In the genomic region with DNA sequence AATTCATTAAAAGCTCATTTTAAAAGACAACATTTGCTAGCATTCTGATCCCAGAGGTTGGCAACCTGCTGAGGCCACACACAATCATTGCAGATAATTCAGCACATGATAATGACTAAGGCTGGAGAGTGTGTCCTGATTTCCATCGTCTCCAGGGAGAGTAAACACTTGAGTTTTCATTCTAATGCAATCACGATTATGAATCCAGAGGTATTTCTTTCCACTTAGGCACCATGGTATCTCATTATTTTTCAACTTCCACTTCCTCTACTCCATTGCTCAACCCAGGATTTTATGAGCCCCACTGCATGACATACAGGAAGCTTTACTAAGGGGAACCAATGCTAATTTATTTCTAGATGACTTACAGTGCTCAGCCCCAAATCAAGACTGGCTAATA, we compare ENCODE assay signal across 19 cellular contexts.
A peak's percentile ranks its signal among the peaks of the same experiment; 100 is the strongest.
DNase-seq lines count a peak whose midpoint lies in the region; ATAC-seq and TF ChIP-seq lines count a peak whose summit lies in the region.
"Had no signal": no experiment of that assay in that cellular context is flagged by ENCODE, and none has a peak within 500 bp of the region (broad histone marks: within the 10 kb centered on the region; RNA-seq: fewer than 3 reads in every experiment).

No MANE protein-coding gene starts in this region.

- peaks cover 4% of the 10 kb centered on the region for H3K36me3 Mint-ChIP-seq in osteocyte (ENCODE audit: unreplicated experiment)
- peaks cover 2% of the 10 kb centered on the region for H3K36me3 Mint-ChIP-seq in T-helper 17 cell (ENCODE audit: low read depth)

- no peak overlapping the region for H3K27ac Mint-ChIP-seq in osteocyte (ENCODE audit: unreplicated experiment)
- no peak overlapping the region for H3K27ac Mint-ChIP-seq in T-helper 17 cell
- H3K27ac Mint-ChIP-seq: activated CD4-positive, alpha-beta T cell treated with anti-CD3 and anti-CD28 coated beads for 36 hours had no signal

- H3K4me2 ChIP-seq in GM23248 (ENCODE audit: unreplicated experiment), result no peak overlapping the region

- ATAC-seq in omental fat pad (ENCODE audit: low FRiP score), result peak; percentile 37
- no peak for ATAC-seq in T-helper 17 cell
- ATAC-seq: activated CD4-positive, alpha-beta T cell treated with anti-CD3 and anti-CD28 coated beads for 36 hours; foreskin keratinocyte had no signal

- H3K9me3 ChIP-seq in GM23248 (ENCODE audit: low read depth), result no peaks in the 10 kb centered on the region
- no peaks in the 10 kb centered on the region for H3K9me3 ChIP-seq in T-helper 17 cell (ENCODE audit: control insufficient read depth, low read length, poor library complexity, severe bottlenecking)
- H3K9me3 ChIP-seq: pancreas, tibial artery had no signal

- in situ Hi-C loops in GM23248 (cut with MboI), result no loop called here

- H3K79me2 ChIP-seq in GM23248 (ENCODE audit: insufficient read depth), result no peaks in the 10 kb centered on the region

- H3K4me3 Mint-ChIP-seq in osteocyte (ENCODE audit: unreplicated experiment) (no peak overlapping the region), T-helper 17 cell (no peak overlapping the region)
- H3K4me3 Mint-ChIP-seq: activated CD4-positive, alpha-beta T cell treated with anti-CD3 and anti-CD28 coated beads for 36 hours had no signal

- H3K4me1 ChIP-seq in GM23248 (ENCODE audit: insufficient read depth), result no peaks in the 10 kb centered on the region
- H3K4me1 ChIP-seq: foreskin keratinocyte, pancreas, tibial artery had no signal

- H3K36me3 ChIP-seq in GM23248 (ENCODE audit: low read depth), result no peaks in the 10 kb centered on the region
- H3K36me3 ChIP-seq: pancreas, tibial artery had no signal

- H3K4me1 Mint-ChIP-seq in osteocyte (ENCODE audit: unreplicated experiment) (peaks cover 20% of the 10 kb centered on the region), T-helper 17 cell (peaks cover 3% of the 10 kb centered on the region)
- H3K4me1 Mint-ChIP-seq: activated CD4-positive, alpha-beta T cell treated with anti-CD3 and anti-CD28 coated beads for 36 hours had no signal

- no peaks in the 10 kb centered on the region for H3F3A ChIP-seq in GM23248 (ENCODE audit: insufficient read depth)

- H3K9me2 ChIP-seq in GM23248 (ENCODE audit: insufficient read depth), result no peaks in the 10 kb centered on the region

- peaks cover 20% of the 10 kb centered on the region for H3K9me3 Mint-ChIP-seq in osteocyte (ENCODE audit: unreplicated experiment)

- no peak overlapping the region for H3K9ac ChIP-seq in GM23248

- 0 to 3% methylated on average over 2 of the region's 2 CpGs for WGBS in GM23248 (ENCODE audit: low coverage in 1 of 2, low lambda C conversion rate in 2 of 2, missing lambda C conversion rate in 2 of 2), 2 experiments

- no peak overlapping the region for H3K4me3 ChIP-seq in GM23248
- H3K4me3 ChIP-seq: pancreas, tibial artery had no signal

- H2AFZ ChIP-seq in GM23248, result no peak overlapping the region

- H3K27me3 Mint-ChIP-seq in osteocyte (ENCODE audit: unreplicated experiment) (no peaks in the 10 kb centered on the region), T-helper 17 cell (no peaks in the 10 kb centered on the region)
- H3K27me3 Mint-ChIP-seq: activated CD4-positive, alpha-beta T cell treated with anti-CD3 and anti-CD28 coated beads for 36 hours had no signal

- no peaks in the 10 kb centered on the region for H4K20me1 ChIP-seq in GM23248 (ENCODE audit: insufficient read depth)

- H3K27me3 ChIP-seq in GM23248 (replicated peaks; ENCODE audit: insufficient read depth), result no peaks in the 10 kb centered on the region; the same call in 1 of the 2 replicates
- H3K27me3 ChIP-seq: foreskin keratinocyte, pancreas, tibial artery had no signal

- DNase-seq in GM23248 (peak; percentile 21), NCI-H1092 (lab: John Stamatoyannopoulos, UW) (peak; percentile 44), RKO (ENCODE audit: low spot score) (peak; percentile 5), omental fat pad (ENCODE audit: low spot score) (no peak), osteocyte (ENCODE audit: extremely low spot score, unreplicated experiment) (no peak), T-helper 17 cell (no peak), mucosa of gallbladder (ENCODE audit: low spot score) (no peak)
- DNase-seq: activated CD4-positive, alpha-beta T cell treated with anti-CD3 and anti-CD28 coated beads for 36 hours; activated CD8-positive, alpha-beta memory T cell treated with anti-CD3 and anti-CD28 coated beads, Interleukin-2, amount 50 U/mL, for 48 hours; anterior cingulate cortex; DMS 273 treated with DMSO at 0.1 percent for 48 hours; foreskin keratinocyte; NCI-H2029; NCI-H526 treated with DMSO at 0.1 percent for 48 hours; pancreas; SHP77; stimulated activated CD4-positive, alpha-beta T cell treated with anti-CD3 and anti-CD28 coated beads, Interleukin-4, amount 100 ng/mL, for 4 hours; T1000; tibial artery had no signal

- no peak overlapping the region for H3K27ac ChIP-seq in GM23248
- H3K27ac ChIP-seq: foreskin keratinocyte, pancreas, tibial artery had no signal

- TF ChIP-seq CTCF in omental fat pad (IDR thresholded peaks at IDR 0.05) (no peak), osteocyte (IDR thresholded peaks at IDR 0.05) (no peak)

Comparison
In these comparisons a context has a peak if more than half of its experiments do, and no peak if none do; other contexts are left out.
1. DNase-seq: peak in GM23248 (single experiment), NCI-H1092 (single experiment) and RKO (single experiment); none in omental fat pad (single experiment), osteocyte (single experiment), T-helper 17 cell (0 of 3) and mucosa of gallbladder (single experiment).